10 cellular contexts compared by ENCODE assay signal in genomic region chr17:15210247-15210646, GRCh38. TPM values are rescaled to one million over a fixed set of nuclear protein-coding genes. Genes with fewer than 3 reads are reported as not detected.
"Had no signal": no experiment of that assay in that cellular context is flagged by ENCODE, and none has a peak within 500 bp of the region (broad histone marks: within the 10 kb centered on the region; RNA-seq: fewer than 3 reads in every experiment).

No MANE protein-coding gene starts in this region.

- H3K27ac ChIP-seq: GM23248, HL-60 had no signal

- H3K27me3 Mint-ChIP-seq: IgD-negative memory B cell had no signal

- DNase-seq: GM23248, GOT3, H7, HFFc6, KBM-7 had no signal

- H2AFZ ChIP-seq: GM23248 had no signal

- H3K27ac Mint-ChIP-seq: HFFc6, IgD-negative memory B cell had no signal

- H3K36me3 Mint-ChIP-seq: IgD-negative memory B cell had no signal

- H3K9ac ChIP-seq: GM23248 had no signal

- H3K36me3 ChIP-seq: HAP-1 had no signal

- H3K4me3 ChIP-seq: GM23248, HAP-1 had no signal

- H3K4me1 ChIP-seq: HAP-1 had no signal

- H3K9me3 ChIP-seq: HAP-1 had no signal

- H3K4me1 Mint-ChIP-seq: IgD-negative memory B cell had no signal

- H3K9me3 Mint-ChIP-seq: HFFc6 had no signal

- ATAC-seq: HCT116, HepG2 had no signal

- H3K4me3 Mint-ChIP-seq: HFFc6, IgD-negative memory B cell had no signal

RNA-seq across cellular contexts. Expression of gene PMP22, which starts 54.9 kb away (rescaled TPM):
- polyA plus RNA-seq: IgD-negative memory B cell had no signal
